ENCODE assay signal across 8 cellular contexts in the genomic region with DNA sequence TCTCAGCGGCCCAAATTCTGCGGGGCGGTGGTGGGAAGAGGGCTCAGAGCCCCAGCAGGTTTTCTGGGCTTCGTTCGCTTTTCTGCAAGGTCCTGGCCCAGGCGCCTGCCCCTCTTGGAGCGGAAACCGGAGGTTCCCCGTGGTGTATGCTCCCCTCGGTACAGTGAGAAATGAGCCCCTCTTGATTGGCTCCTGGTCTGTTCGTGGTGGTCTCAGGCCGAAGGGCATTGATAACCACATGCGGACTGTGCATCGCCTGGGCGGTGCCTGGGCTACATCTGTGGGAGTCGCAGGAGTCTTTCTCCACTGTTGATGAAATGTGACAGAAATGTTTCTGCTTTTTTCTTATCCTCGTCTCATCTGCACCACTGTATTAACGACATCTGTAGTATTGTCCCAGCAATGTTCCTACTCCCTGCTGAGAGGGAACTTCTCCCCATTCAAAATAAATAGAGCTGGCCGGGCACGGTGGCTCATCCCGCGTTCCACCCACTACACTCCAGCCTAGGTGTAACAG. TPM values are rescaled to one million over a fixed set of nuclear protein-coding genes. Genes with fewer than 3 reads are reported as not detected.
DNase-seq lines count a peak whose midpoint lies in the region; ATAC-seq and TF ChIP-seq lines count a peak whose summit lies in the region.

No MANE protein-coding gene starts in this region.

- H3K79me2 ChIP-seq in HCT116 (ENCODE audit: insufficient read depth, low read length): peaks cover 16% of the 10 kb centered on the region; the same call in 1 of the 2 replicates

- H3K36me3 Mint-ChIP-seq in activated T-helper 17 cell treated with anti-CD3 and anti-CD28 coated beads, Interleukin-2, amount 50 U/mL, for 72 hours (ENCODE audit: low read depth): peaks cover 28% of the 10 kb centered on the region

- H3K4me1 Mint-ChIP-seq in activated T-helper 17 cell treated with anti-CD3 and anti-CD28 coated beads, Interleukin-2, amount 50 U/mL, for 72 hours: peaks cover 28% of the 10 kb centered on the region

- H3K9ac ChIP-seq in HCT116 (ENCODE audit: low read length) (peak overlapping the region; percentile 96), iPS-20b (ENCODE audit: low read depth, low read length) (peak overlapping the region; percentile 79; the same call in 1 of the 2 replicates)

- ATAC-seq in HCT116 (no peak), HG02798 (IDR thresholded peaks at IDR 0.05; ENCODE audit: poor library complexity, unreplicated experiment) (no peak)
- ATAC-seq in activated T-helper 17 cell treated with anti-CD3 and anti-CD28 coated beads, Interleukin-2, amount 50 U/mL, for 72 hours (replicated peaks): no peak

- H3K4me3 Mint-ChIP-seq in activated T-helper 17 cell treated with anti-CD3 and anti-CD28 coated beads, Interleukin-2, amount 50 U/mL, for 72 hours: peak overlapping the region; percentile 77

- peak overlapping the region; percentile 98 for H3K4me2 ChIP-seq in HCT116 (ENCODE audit: low read length)

- H3K9me3 Mint-ChIP-seq in activated T-helper 17 cell treated with anti-CD3 and anti-CD28 coated beads, Interleukin-2, amount 50 U/mL, for 72 hours: no peaks in the 10 kb centered on the region

- H3K27me3 Mint-ChIP-seq in activated T-helper 17 cell treated with anti-CD3 and anti-CD28 coated beads, Interleukin-2, amount 50 U/mL, for 72 hours: no peaks in the 10 kb centered on the region

- no peak for TF ChIP-seq RAD21 in HCT116 (IDR thresholded peaks at IDR 0.05; ENCODE audit: low read depth)

- peaks cover 7% of the 10 kb centered on the region; the same call in 1 of the 2 replicates for H3K36me3 ChIP-seq in BE2C
- H3K36me3 ChIP-seq in HCT116 (ENCODE audit: control insufficient read depth in 1 of 2, insufficient read depth in 2 of 2, low read length in 2 of 2): peaks cover 4 to 6% of the 10 kb centered on the region in 2 experiments; a peak in 2 of 4 replicates
- peaks cover 14% of the 10 kb centered on the region for H3K36me3 ChIP-seq in iPS-20b (ENCODE audit: insufficient read depth, low read depth, low read length)

- no peaks in the 10 kb centered on the region for H4K20me1 ChIP-seq in HCT116 (ENCODE audit: insufficient read depth)

- TF ChIP-seq CTCF in BE2C (IDR thresholded peaks at IDR 0.05; ENCODE audit: low read depth, low read length): no peak
- no peak for TF ChIP-seq CTCF in HCT116 (IDR thresholded peaks at IDR 0.05 in 2 of 3, conservative IDR thresholded peaks at IDR 0.05 in 1 of 3; ENCODE audit: borderline replicate concordance in 1 of 3, insufficient read depth in 1 of 3, low read depth in 2 of 3, low read length in 2 of 3)

- CTCF ChIA-PET in HCT116 (lab: Charles Lee): interaction anchor here (0.9 to 4.8 kb wide), 8 partner anchors 18 to 335 kb away, joined by 3 to 49 read pairs (median 4); a partner anchor contains a TSS

- H3K9me2 ChIP-seq in HCT116 (ENCODE audit: insufficient read depth): no peaks in the 10 kb centered on the region

- H3K4me1 ChIP-seq in BE2C (peaks cover 12% of the 10 kb centered on the region), HCT116 (ENCODE audit: control insufficient read depth in 1 of 2, insufficient read depth in 2 of 2, low read length in 2 of 2) (peaks cover 36 to 49% of the 10 kb centered on the region in 2 experiments), iPS-20b (ENCODE audit: insufficient read depth, low read length) (peaks cover 4% of the 10 kb centered on the region)

- BruUV-seq in HCT116 (replicated peaks; lab: Mats Ljungman, UMichigan): no TSS peak

- RAD21 ChIA-PET in HCT116 (lab: Charles Lee; ENCODE audit: low non-redundant PET in 1 of 2, low total read pairs in 2 of 2, uncharacterized antibody in 2 of 2, unreplicated experiment in 2 of 2): interaction anchor here (1.5 to 2.1 kb wide), 2 partner anchors 20 kb away, joined by 5 to 12 read pairs; no protein-coding TSS in a partner anchor

- peak overlapping the region; percentile 87 for H3K4me3 ChIP-seq in BE2C (ENCODE audit: low read depth, low read length)
- H3K4me3 ChIP-seq in HCT116 (replicated peaks in 1 of 2; ENCODE audit: low read depth in 1 of 2, low read length in 2 of 2): peak overlapping the region; percentile 83 to 96
- peak overlapping the region; percentile 88 for H3K4me3 ChIP-seq in iPS-20b (ENCODE audit: low read length)

- POLR2A ChIA-PET in HCT116 (lab: Charles Lee): interaction anchor here (1.5 to 4.8 kb wide), 4 partner anchors 18 to 154 kb away, joined by 3 to 43 read pairs (median 6); a partner anchor contains a TSS

- no peak overlapping the region for H2AFZ ChIP-seq in HCT116 (ENCODE audit: low read depth, low read length, poor library complexity, severe bottlenecking)

- no peaks in the 10 kb centered on the region for H3K27me3 ChIP-seq in BE2C
- H3K27me3 ChIP-seq in HCT116 (ENCODE audit: insufficient read depth, low read length): no peaks in the 10 kb centered on the region
- peaks cover 16% of the 10 kb centered on the region for H3K27me3 ChIP-seq in iPS-20b (ENCODE audit: insufficient read depth, low read length)

- H3K27ac Mint-ChIP-seq in activated T-helper 17 cell treated with anti-CD3 and anti-CD28 coated beads, Interleukin-2, amount 50 U/mL, for 72 hours: peak overlapping the region; percentile 77

- TF ChIP-seq POLR2A in HCT116 (IDR thresholded peaks at IDR 0.05; ENCODE audit: borderline replicate concordance, extremely low read depth, insufficient read depth, insufficient read length): no peak

- DNase-seq in BE2C: no peak
- DNase-seq in HCT116 (ENCODE audit: low read depth, low spot score): no peak
- no peak for DNase-seq in substantia nigra (lab: John Stamatoyannopoulos, UW)
- no peak for DNase-seq in NCI-H1417 (lab: John Stamatoyannopoulos, UW)
- DNase-seq in GOT3 (lab: John Stamatoyannopoulos, UW): no peak

- intact Hi-C loops in HCT116 (cut with micrococcal nuclease): no loop called here

- H3K27ac ChIP-seq in HCT116 (ENCODE audit: low read depth, low read length) (peak overlapping the region; percentile 98), iPS-20b (ENCODE audit: low read length) (no peak overlapping the region), substantia nigra (ENCODE audit: low read depth, low read length, poor library complexity, severe bottlenecking) (peak overlapping the region; percentile 86)

- H3K9me3 ChIP-seq in BE2C (no peaks in the 10 kb centered on the region), HCT116 (ENCODE audit: control insufficient read depth in 1 of 2, insufficient read depth in 1 of 2, low read depth in 1 of 2, low read length in 2 of 2) (no peaks in the 10 kb centered on the region), iPS-20b (ENCODE audit: insufficient read depth, low read depth, low read length) (no peaks in the 10 kb centered on the region)

TF ChIP-seq in HCT116, 20 proteins besides CTCF, POLR2A, EP300 and RAD21:
- TF ChIP-seq ELF1 (IDR thresholded peaks at IDR 0.05; ENCODE audit: borderline replicate concordance, low read depth) (no peak), EZH2 (IDR thresholded peaks at IDR 0.05) (no peak), ZFX (IDR thresholded peaks at IDR 0.05) (no peak)
- TF ChIP-seq, protein P1, sequence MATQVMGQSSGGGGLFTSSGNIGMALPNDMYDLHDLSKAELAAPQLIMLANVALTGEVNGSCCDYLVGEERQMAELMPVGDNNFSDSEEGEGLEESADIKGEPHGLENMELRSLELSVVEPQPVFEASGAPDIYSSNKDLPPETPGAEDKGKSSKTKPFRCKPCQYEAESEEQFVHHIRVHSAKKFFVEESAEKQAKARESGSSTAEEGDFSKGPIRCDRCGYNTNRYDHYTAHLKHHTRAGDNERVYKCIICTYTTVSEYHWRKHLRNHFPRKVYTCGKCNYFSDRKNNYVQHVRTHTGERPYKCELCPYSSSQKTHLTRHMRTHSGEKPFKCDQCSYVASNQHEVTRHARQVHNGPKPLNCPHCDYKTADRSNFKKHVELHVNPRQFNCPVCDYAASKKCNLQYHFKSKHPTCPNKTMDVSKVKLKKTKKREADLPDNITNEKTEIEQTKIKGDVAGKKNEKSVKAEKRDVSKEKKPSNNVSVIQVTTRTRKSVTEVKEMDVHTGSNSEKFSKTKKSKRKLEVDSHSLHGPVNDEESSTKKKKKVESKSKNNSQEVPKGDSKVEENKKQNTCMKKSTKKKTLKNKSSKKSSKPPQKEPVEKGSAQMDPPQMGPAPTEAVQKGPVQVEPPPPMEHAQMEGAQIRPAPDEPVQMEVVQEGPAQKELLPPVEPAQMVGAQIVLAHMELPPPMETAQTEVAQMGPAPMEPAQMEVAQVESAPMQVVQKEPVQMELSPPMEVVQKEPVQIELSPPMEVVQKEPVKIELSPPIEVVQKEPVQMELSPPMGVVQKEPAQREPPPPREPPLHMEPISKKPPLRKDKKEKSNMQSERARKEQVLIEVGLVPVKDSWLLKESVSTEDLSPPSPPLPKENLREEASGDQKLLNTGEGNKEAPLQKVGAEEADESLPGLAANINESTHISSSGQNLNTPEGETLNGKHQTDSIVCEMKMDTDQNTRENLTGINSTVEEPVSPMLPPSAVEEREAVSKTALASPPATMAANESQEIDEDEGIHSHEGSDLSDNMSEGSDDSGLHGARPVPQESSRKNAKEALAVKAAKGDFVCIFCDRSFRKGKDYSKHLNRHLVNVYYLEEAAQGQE (IDR thresholded peaks at IDR 0.05; ENCODE audit: low read depth): no peak
TF ChIP-seq in HCT116: peak in this region for 0.

RNA-seq across cellular contexts. Expression of a gene that starts 0.7 kb away (rescaled TPM):
- 168 TPM for polyA plus RNA-seq in BE2C (2012; ENCODE audit: insufficient read depth, insufficient read length, low read depth)
- 50.9 TPM for total RNA-seq in HCT116 (2021; ENCODE audit: unreplicated experiment)
- 53.6 and 53.7 TPM in 2 replicates for polyA plus RNA-seq in HCT116 (2012)
- 10 to 100 TPM; 38.2 to 67.6 TPM for total RNA-seq in activated T-helper 17 cell treated with anti-CD3 and anti-CD28 coated beads, Interleukin-2, amount 50 U/mL, for 72 hours

RNA-seq across cellular contexts. Expression of a gene that starts 10.2 kb away (rescaled TPM):
- polyA plus RNA-seq in BE2C (2012; ENCODE audit: insufficient read depth, insufficient read length, low read depth): 160 TPM
- total RNA-seq in HCT116 (2021; ENCODE audit: unreplicated experiment): 11.0 TPM
- 4.6 and 5.3 TPM in 2 replicates for polyA plus RNA-seq in HCT116 (2012)
- total RNA-seq in activated T-helper 17 cell treated with anti-CD3 and anti-CD28 coated beads, Interleukin-2, amount 50 U/mL, for 72 hours: 10 to 100 TPM; 27.9 to 33.0 TPM

RNA-seq across cellular contexts. Expression of a gene that starts 17.1 kb away (rescaled TPM):
- 105 TPM for polyA plus RNA-seq in BE2C (2012; ENCODE audit: insufficient read depth, insufficient read length, low read depth)
- 71.7 TPM for total RNA-seq in HCT116 (2021; ENCODE audit: unreplicated experiment)
- polyA plus RNA-seq in HCT116 (2012): 48.5 and 59.4 TPM in 2 replicates
- 10 to 100 TPM in 1 of 2 donors, 1 to 10 TPM in 1; 5.6 to 21.9 TPM for total RNA-seq in activated T-helper 17 cell treated with anti-CD3 and anti-CD28 coated beads, Interleukin-2, amount 50 U/mL, for 72 hours

RNA-seq across cellular contexts. Expression of a gene that starts 27.1 kb away (rescaled TPM):
- polyA plus RNA-seq in BE2C (2012; ENCODE audit: insufficient read depth, insufficient read length, low read depth): 408 TPM
- total RNA-seq in HCT116 (2021; ENCODE audit: unreplicated experiment): 291 TPM
- polyA plus RNA-seq in HCT116 (2012): 302 and 326 TPM in 2 replicates
- 100 to 1,000 TPM; 219 to 255 TPM for total RNA-seq in activated T-helper 17 cell treated with anti-CD3 and anti-CD28 coated beads, Interleukin-2, amount 50 U/mL, for 72 hours

RNA-seq across cellular contexts. Expression of a gene that starts 33.6 kb away (rescaled TPM):
- polyA plus RNA-seq in BE2C (2012; ENCODE audit: insufficient read depth, insufficient read length, low read depth): not detected
- total RNA-seq in HCT116 (2021; ENCODE audit: unreplicated experiment): 32.5 TPM
- 20.7 and 23.0 TPM in 2 replicates for polyA plus RNA-seq in HCT116 (2012)
- total RNA-seq in activated T-helper 17 cell treated with anti-CD3 and anti-CD28 coated beads, Interleukin-2, amount 50 U/mL, for 72 hours: under 1 TPM; 0.39 to 0.69 TPM
